ENCODE assay signal across 1 cellular context in genomic region chr12:108128221-108129016, GRCh38.
A peak's percentile ranks its signal among the peaks of the same experiment; 100 is the strongest.
TF ChIP-seq lines count a peak whose summit lies in the region.

No MANE protein-coding gene starts in this region.

TF ChIP-seq in K562, 482 proteins besides CTCF, POLR2A, EP300 and RAD21 (continued from another document):
- no peak for TF ChIP-seq ZNF407 (IDR thresholded peaks at IDR 0.05; ENCODE audit: low read depth)
- TF ChIP-seq PHB2 (IDR thresholded peaks at IDR 0.05; ENCODE audit: low read depth), result no peak
- no peak for TF ChIP-seq BRF2 (IDR thresholded peaks at IDR 0.05; ENCODE audit: borderline replicate concordance, insufficient read depth, insufficient read length)
- no peak for TF ChIP-seq ZNF121 (CRISPR knock-in tag; conservative IDR thresholded peaks at IDR 0.05)
- no peak for TF ChIP-seq CLOCK (CRISPR knock-in tag; IDR thresholded peaks at IDR 0.05; ENCODE audit: borderline replicate concordance)
- no peak for TF ChIP-seq MTF1 (CRISPR knock-in tag; IDR thresholded peaks at IDR 0.05; ENCODE audit: borderline replicate concordance)
- TF ChIP-seq TRIM25 (IDR thresholded peaks at IDR 0.05; ENCODE audit: borderline replicate concordance), result no peak
- TF ChIP-seq SMARCA5 (IDR thresholded peaks at IDR 0.05), result peak; percentile 69; the same call in 1 of the 2 replicates
- no peak for TF ChIP-seq ZNF24 (IDR thresholded peaks at IDR 0.05)
- TF ChIP-seq BCOR (IDR thresholded peaks at IDR 0.05), result peak; percentile 79
- no peak for TF ChIP-seq ZNF551 (CRISPR knock-in tag; IDR thresholded peaks at IDR 0.05)
- no peak for TF ChIP-seq NUFIP1 (IDR thresholded peaks at IDR 0.05; ENCODE audit: partially characterized antibody)
- TF ChIP-seq ZNF384 (IDR thresholded peaks at IDR 0.05; ENCODE audit: low read depth, low read length), result 0 out of 2 replicates have a peak, but pooled peaks have one; percentile 16
- peak; percentile 92 for TF ChIP-seq RBM25 (IDR thresholded peaks at IDR 0.05; ENCODE audit: low read depth, low read length, severe bottlenecking)
